Comparison of ENCODE assay signal across 18 cellular contexts in the genomic region with DNA sequence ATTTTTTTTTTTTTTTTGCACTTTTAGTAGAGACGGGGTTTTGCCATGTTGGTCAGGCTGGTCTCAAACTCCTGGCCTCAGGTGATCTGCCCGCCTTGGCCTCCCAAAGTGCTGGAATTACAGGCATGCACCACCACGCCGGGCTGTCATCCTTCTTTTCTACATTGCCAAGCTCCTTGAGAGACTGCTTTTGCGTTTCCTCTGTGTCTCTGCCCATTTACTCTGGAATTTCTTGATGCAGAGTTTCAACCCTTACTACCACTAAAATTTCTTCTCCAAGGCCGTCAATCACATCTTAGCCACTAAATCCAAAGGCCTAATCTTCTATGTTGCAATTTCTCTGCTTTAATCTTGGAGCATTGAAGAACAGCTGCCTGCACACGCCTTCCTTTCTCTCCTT.
DNase-seq lines count a peak whose midpoint lies in the region; ATAC-seq and TF ChIP-seq lines count a peak whose summit lies in the region.
"Had no signal": no experiment of that assay in that cellular context is flagged by ENCODE, and none has a peak within 500 bp of the region (broad histone marks: within the 10 kb centered on the region; RNA-seq: fewer than 3 reads in every experiment).

No MANE protein-coding gene starts in this region.

- no peaks in the 10 kb centered on the region for H3K27me3 ChIP-seq in gastrocnemius medialis
- no peaks in the 10 kb centered on the region for H3K27me3 ChIP-seq in BE2C
- H3K27me3 ChIP-seq: BLaER1 treated with 17β-estradiol and CSF1 and Interleukin-3, amounts not matched to agents 10 nM and 100 nM had no signal

- no peak for TF ChIP-seq CTCF in retinal pigment epithelial cell (conservative IDR thresholded peaks at IDR 0.05; ENCODE audit: low read depth, low read length)
- no peak for TF ChIP-seq CTCF in gastrocnemius medialis (IDR thresholded peaks at IDR 0.05 in 4 of 5, conservative IDR thresholded peaks at IDR 0.05 in 1 of 5)
- no peak for TF ChIP-seq CTCF in BE2C (IDR thresholded peaks at IDR 0.05; ENCODE audit: low read depth, low read length)

- TF ChIP-seq POLR2A in gastrocnemius medialis (IDR thresholded peaks at IDR 0.05), result no peak

- ATAC-seq in esophagus mucosa (peak; percentile 45), GM19397 (IDR thresholded peaks at IDR 0.05; ENCODE audit: unreplicated experiment) (no peak), gastrocnemius medialis (no peak)
- ATAC-seq: HCT116 had no signal

- H3K9me3 ChIP-seq in gastrocnemius medialis, result no peaks in the 10 kb centered on the region
- H3K9me3 ChIP-seq in BE2C, result no peaks in the 10 kb centered on the region
- H3K9me3 ChIP-seq: BLaER1 treated with 17β-estradiol and CSF1 and Interleukin-3, amounts not matched to agents 10 nM and 100 nM had no signal

- in situ Hi-C loops in gastrocnemius medialis (cut with MboI; ENCODE audit: low sequenced_read_pairs in 4 of 4), result no loop called here

- no peak overlapping the region for H3K27ac ChIP-seq in gastrocnemius medialis
- H3K27ac ChIP-seq: 22Rv1; BLaER1 treated with 17β-estradiol and CSF1 and Interleukin-3, amounts not matched to agents 10 nM and 100 nM had no signal

- H3K36me3 ChIP-seq in gastrocnemius medialis, result no peaks in the 10 kb centered on the region
- no peaks in the 10 kb centered on the region for H3K36me3 ChIP-seq in BE2C
- H3K36me3 ChIP-seq: BLaER1 treated with 17β-estradiol and CSF1 and Interleukin-3, amounts not matched to agents 10 nM and 100 nM had no signal

- H3K4me3 ChIP-seq in retinal pigment epithelial cell (ENCODE audit: low read length), result no peak overlapping the region
- no peak overlapping the region for H3K4me3 ChIP-seq in gastrocnemius medialis
- H3K4me3 ChIP-seq in BE2C (ENCODE audit: low read depth, low read length), result no peak overlapping the region
- H3K4me3 ChIP-seq: BLaER1 treated with 17β-estradiol and CSF1 and Interleukin-3, amounts not matched to agents 10 nM and 100 nM; GM12878 had no signal

- intact Hi-C loops in gastrocnemius medialis (cut with DNase I; ENCODE audit: low total_unique reads), result no loop called here

- H3K4me1 ChIP-seq in gastrocnemius medialis (no peaks in the 10 kb centered on the region), BE2C (no peaks in the 10 kb centered on the region)
- H3K4me1 ChIP-seq: BLaER1 treated with 17β-estradiol and CSF1 and Interleukin-3, amounts not matched to agents 10 nM and 100 nM had no signal

- DNase-seq in NCI-H82 (lab: John Stamatoyannopoulos, UW), result peak; percentile 34
- no peak for DNase-seq in NCI-H82 treated with DMSO at 0.1 percent for 48 hours (lab: John Stamatoyannopoulos, UW; ENCODE audit: unreplicated experiment)
- peak; percentile 9 for DNase-seq in retinal pigment epithelial cell (ENCODE audit: low read depth)
- DNase-seq in gastrocnemius medialis, result no peak
- DNase-seq in BE2C, result no peak
- DNase-seq: CD4-positive, alpha-beta T cell; CD8-positive, alpha-beta memory T cell; DMS 273 treated with DMSO at 0.1 percent for 48 hours; DMS79; EL; GDM1; H9 had no signal

Comparison
In these comparisons a context has a peak if more than half of its experiments do, and no peak if none do; other contexts are left out.
1. DNase-seq: peak in NCI-H82 (single experiment) and retinal pigment epithelial cell (single experiment); none in NCI-H82 treated with DMSO at 0.1 percent for 48 hours (single experiment), gastrocnemius medialis (0 of 2) and BE2C (single experiment).